Comparison of ENCODE assay signal across 2 cellular contexts in the genomic region with DNA sequence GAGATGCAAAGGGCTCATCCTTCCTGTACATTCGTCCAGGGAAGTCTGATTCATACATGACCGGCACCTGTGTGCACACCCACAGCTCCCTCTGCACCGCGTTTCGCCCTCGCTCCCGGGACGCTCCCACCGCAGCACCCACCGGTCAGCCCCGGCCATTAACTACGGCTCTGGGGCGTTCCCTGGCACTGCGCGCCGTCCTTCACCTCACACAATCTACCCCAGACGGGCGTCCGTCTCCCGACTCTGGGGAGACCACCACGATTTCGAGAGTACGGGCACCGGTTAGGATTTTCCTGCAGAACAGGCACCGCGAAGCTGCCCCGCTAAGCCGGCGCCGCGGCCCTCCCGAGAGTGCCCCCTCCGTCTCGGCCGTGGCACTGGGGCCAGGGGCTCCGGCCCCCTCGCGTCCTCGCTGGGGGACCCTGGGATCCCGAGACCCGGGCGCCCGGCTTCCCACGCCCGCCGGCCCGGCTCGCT.
TF ChIP-seq lines count a peak whose summit lies in the region.

No MANE protein-coding gene starts in this region.

TF ChIP-seq in GM12891, 5 proteins besides CTCF, POLR2A, EP300 and RAD21:
- TF ChIP-seq POU2F2 (IDR thresholded peaks at IDR 0.05; ENCODE audit: low read depth, low read length) (no peak), TAF1 (IDR thresholded peaks at IDR 0.05; ENCODE audit: low read depth, low read length) (no peak), SPI1 (IDR thresholded peaks at IDR 0.05; ENCODE audit: low read depth, low read length) (no peak), POLR2AphosphoS5 (IDR thresholded peaks at IDR 0.05; ENCODE audit: low read depth, low read length) (no peak), PAX5 (IDR thresholded peaks at IDR 0.05; ENCODE audit: insufficient read depth, low read length, severe bottlenecking) (no peak)

TF ChIP-seq in H1, 55 proteins besides CTCF, POLR2A, EP300 and RAD21:
- TF ChIP-seq CBX5 (IDR thresholded peaks at IDR 0.05; ENCODE audit: low read depth, low read length): no peak
- no peak for TF ChIP-seq SIN3A (conservative IDR thresholded peaks at IDR 0.05 in 1 of 2, IDR thresholded peaks at IDR 0.05 in 1 of 2; ENCODE audit: low read depth in 1 of 2, low read length in 2 of 2)
- TF ChIP-seq YY1 (IDR thresholded peaks at IDR 0.05; ENCODE audit: low read depth, low read length): no peak; the same call in 1 of the 2 replicates
- TF ChIP-seq, protein P1, sequence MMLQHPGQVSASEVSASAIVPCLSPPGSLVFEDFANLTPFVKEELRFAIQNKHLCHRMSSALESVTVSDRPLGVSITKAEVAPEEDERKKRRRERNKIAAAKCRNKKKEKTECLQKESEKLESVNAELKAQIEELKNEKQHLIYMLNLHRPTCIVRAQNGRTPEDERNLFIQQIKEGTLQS (IDR thresholded peaks at IDR 0.05; ENCODE audit: insufficient read depth, low read depth, low read length): no peak
- TF ChIP-seq, protein P2, sequence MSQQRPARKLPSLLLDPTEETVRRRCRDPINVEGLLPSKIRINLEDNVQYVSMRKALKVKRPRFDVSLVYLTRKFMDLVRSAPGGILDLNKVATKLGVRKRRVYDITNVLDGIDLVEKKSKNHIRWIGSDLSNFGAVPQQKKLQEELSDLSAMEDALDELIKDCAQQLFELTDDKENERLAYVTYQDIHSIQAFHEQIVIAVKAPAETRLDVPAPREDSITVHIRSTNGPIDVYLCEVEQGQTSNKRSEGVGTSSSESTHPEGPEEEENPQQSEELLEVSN (IDR thresholded peaks at IDR 0.05): no peak
- TF ChIP-seq KDM4A (IDR thresholded peaks at IDR 0.05; ENCODE audit: low read depth, low read length, severe bottlenecking): no peak
- TF ChIP-seq BACH1 (IDR thresholded peaks at IDR 0.05; ENCODE audit: low read length): 0 out of 2 replicates have a peak, but pooled peaks have one; percentile 28
- TF ChIP-seq USF2 (IDR thresholded peaks at IDR 0.05; ENCODE audit: low read length): no peak
- 0 out of 2 replicates have a peak, but pooled peaks have one; percentile 12 for TF ChIP-seq RBBP5 (IDR thresholded peaks at IDR 0.05; ENCODE audit: borderline replicate concordance, low read depth, low read length)
- TF ChIP-seq CTBP2 (IDR thresholded peaks at IDR 0.05; ENCODE audit: borderline replicate concordance, insufficient read depth, insufficient read length, low read length): peak; percentile 44
- no peak for TF ChIP-seq JUN (IDR thresholded peaks at IDR 0.05; ENCODE audit: low read depth, low read length)
- TF ChIP-seq ASH2L (IDR thresholded peaks at IDR 0.05; ENCODE audit: low read length): peak; percentile 81
- no peak for TF ChIP-seq SP2 (IDR thresholded peaks at IDR 0.05; ENCODE audit: low read length)
- no peak for TF ChIP-seq SRF (IDR thresholded peaks at IDR 0.05; ENCODE audit: low read depth, low read length)
- TF ChIP-seq PHF8 (conservative IDR thresholded peaks at IDR 0.05; ENCODE audit: low read depth, low read length): no peak
- TF ChIP-seq MAFK (IDR thresholded peaks at IDR 0.05; ENCODE audit: low read depth, low read length): no peak
